Comparison of ENCODE assay signal across 1 cellular context in the genomic region with DNA sequence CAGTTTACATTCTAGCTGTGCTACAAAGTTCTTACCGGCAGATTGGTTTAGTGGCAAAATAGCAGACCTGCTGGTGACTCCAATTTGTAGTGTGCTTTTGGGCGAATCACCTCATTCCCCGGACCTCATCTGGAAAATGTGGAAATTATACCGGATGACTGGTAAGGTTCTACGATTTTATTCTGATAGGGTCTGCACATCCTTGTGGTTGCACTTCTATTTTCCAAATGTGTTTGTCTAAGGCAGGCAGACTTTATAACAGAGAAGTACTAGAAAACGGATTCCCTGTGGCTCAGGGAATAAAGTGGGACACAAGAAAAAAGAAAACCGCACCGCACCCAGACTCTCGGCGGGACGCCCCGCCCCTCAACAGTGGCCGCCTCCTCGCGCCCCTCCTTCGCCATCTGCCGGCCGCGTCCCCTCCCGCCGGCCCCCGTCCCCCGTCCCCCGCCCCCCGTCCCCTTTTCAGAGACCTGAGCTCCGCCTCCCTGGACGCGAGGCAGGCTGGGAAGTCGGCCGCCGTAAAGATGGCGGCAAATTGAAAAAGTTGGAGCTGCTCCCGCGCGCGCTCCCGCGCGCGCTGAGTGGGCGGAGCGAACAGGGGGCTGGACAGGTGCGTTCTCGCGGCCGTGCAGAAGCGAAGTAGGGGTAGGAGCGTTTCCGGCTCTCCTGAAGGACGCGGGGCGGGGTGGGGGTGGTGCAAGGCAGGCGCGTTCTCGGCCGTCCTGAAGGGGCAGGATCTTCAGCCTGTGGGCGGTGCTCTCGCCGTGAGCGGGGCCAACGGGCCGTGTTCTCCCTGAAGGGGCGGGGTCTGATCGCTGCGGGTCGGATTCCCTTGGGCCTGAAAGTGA.
TF ChIP-seq lines count a peak whose summit lies in the region.

No MANE protein-coding gene starts in this region.

TF ChIP-seq in HepG2, 621 proteins besides CTCF, POLR2A, EP300 and RAD21 (continues in another document):
- TF ChIP-seq, protein P1, sequence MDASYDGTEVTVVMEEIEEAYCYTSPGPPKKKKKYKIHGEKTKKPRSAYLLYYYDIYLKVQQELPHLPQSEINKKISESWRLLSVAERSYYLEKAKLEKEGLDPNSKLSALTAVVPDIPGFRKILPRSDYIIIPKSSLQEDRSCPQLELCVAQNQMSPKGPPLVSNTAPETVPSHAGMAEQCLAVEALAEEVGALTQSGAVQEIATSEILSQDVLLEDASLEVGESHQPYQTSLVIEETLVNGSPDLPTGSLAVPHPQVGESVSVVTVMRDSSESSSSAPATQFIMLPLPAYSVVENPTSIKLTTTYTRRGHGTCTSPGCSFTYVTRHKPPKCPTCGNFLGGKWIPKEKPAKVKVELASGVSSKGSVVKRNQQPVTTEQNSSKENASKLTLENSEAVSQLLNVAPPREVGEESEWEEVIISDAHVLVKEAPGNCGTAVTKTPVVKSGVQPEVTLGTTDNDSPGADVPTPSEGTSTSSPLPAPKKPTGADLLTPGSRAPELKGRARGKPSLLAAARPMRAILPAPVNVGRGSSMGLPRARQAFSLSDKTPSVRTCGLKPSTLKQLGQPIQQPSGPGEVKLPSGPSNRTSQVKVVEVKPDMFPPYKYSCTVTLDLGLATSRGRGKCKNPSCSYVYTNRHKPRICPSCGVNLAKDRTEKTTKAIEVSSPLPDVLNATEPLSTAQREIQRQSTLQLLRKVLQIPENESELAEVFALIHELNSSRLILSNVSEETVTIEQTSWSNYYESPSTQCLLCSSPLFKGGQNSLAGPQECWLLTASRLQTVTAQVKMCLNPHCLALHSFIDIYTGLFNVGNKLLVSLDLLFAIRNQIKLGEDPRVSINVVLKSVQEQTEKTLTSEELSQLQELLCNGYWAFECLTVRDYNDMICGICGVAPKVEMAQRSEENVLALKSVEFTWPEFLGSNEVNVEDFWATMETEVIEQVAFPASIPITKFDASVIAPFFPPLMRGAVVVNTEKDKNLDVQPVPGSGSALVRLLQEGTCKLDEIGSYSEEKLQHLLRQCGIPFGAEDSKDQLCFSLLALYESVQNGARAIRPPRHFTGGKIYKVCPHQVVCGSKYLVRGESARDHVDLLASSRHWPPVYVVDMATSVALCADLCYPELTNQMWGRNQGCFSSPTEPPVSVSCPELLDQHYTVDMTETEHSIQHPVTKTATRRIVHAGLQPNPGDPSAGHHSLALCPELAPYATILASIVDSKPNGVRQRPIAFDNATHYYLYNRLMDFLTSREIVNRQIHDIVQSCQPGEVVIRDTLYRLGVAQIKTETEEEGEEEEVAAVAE (CRISPR knock-in tag; IDR thresholded peaks at IDR 0.05; ENCODE audit: borderline replicate concordance), result no peak
- TF ChIP-seq SUZ12 (IDR thresholded peaks at IDR 0.05; ENCODE audit: low read depth, low read length) (peak; percentile 24; the same call in 1 of the 2 replicates), IRF9 (CRISPR knock-in tag; IDR thresholded peaks at IDR 0.05; ENCODE audit: borderline replicate concordance) (no peak), THAP11 (CRISPR knock-in tag; IDR thresholded peaks at IDR 0.05) (peak; percentile 58; the same call in 1 of the 2 replicates), BCLAF1 (IDR thresholded peaks at IDR 0.05) (no peak), ZNF572 (CRISPR knock-in tag; IDR thresholded peaks at IDR 0.05) (no peak), ZNF205 (CRISPR knock-in tag; IDR thresholded peaks at IDR 0.05) (no peak), JDP2 (CRISPR knock-in tag; IDR thresholded peaks at IDR 0.05; ENCODE audit: borderline replicate concordance) (no peak), ZNF891 (CRISPR knock-in tag; IDR thresholded peaks at IDR 0.05) (no peak), ZNF674 (CRISPR knock-in tag; IDR thresholded peaks at IDR 0.05; ENCODE audit: low read depth) (no peak), ZNF670 (CRISPR knock-in tag; IDR thresholded peaks at IDR 0.05; ENCODE audit: borderline replicate concordance) (no peak), ZNF616 (CRISPR knock-in tag; IDR thresholded peaks at IDR 0.05; ENCODE audit: low read depth) (no peak), NFE2L1 (CRISPR knock-in tag; IDR thresholded peaks at IDR 0.05; ENCODE audit: borderline replicate concordance) (no peak), FOXA1 (IDR thresholded peaks at IDR 0.05) (no peak), FOXA1 (CRISPR knock-in tag; IDR thresholded peaks at IDR 0.05) (no peak), POLR2AphosphoS5 (IDR thresholded peaks at IDR 0.05; ENCODE audit: low read depth, low read length) (peak; percentile 75), POGZ (CRISPR knock-in tag; IDR thresholded peaks at IDR 0.05) (0 out of 2 replicates have a peak, but pooled peaks have one; percentile 21), NFE2 (CRISPR knock-in tag; IDR thresholded peaks at IDR 0.05) (no peak), HNRNPH1 (optimal IDR thresholded peaks at IDR 0.05; ENCODE audit: low read depth, low read length) (no peak), ZC3H13 (CRISPR knock-in tag; IDR thresholded peaks at IDR 0.05) (no peak), ZZZ3 (CRISPR knock-in tag; IDR thresholded peaks at IDR 0.05; ENCODE audit: borderline replicate concordance) (no peak), SMARCC2 (IDR thresholded peaks at IDR 0.05) (no peak), TRIM24 (CRISPR knock-in tag; IDR thresholded peaks at IDR 0.05) (no peak), FOXK2 (IDR thresholded peaks at IDR 0.05) (no peak), RXRA (CRISPR knock-in tag; IDR thresholded peaks at IDR 0.05) (no peak), REXO4 (CRISPR knock-in tag; IDR thresholded peaks at IDR 0.05; ENCODE audit: borderline replicate concordance) (no peak), ZNF740 (CRISPR knock-in tag; IDR thresholded peaks at IDR 0.05) (no peak), CREB1 (IDR thresholded peaks at IDR 0.05) (no peak), CREB1 (CRISPR knock-in tag; IDR thresholded peaks at IDR 0.05) (peak; percentile 45; the same call in 1 of the 2 replicates), IRF2 (CRISPR knock-in tag; IDR thresholded peaks at IDR 0.05) (peak; percentile 59; the same call in 1 of the 2 replicates), TARDBP (CRISPR knock-in tag; IDR thresholded peaks at IDR 0.05) (peak; percentile 55; the same call in 1 of the 2 replicates), HINFP (CRISPR knock-in tag; IDR thresholded peaks at IDR 0.05; ENCODE audit: low read depth) (no peak), ZEB1 (IDR thresholded peaks at IDR 0.05; ENCODE audit: insufficient replicate concordance, low read depth) (no peak)
- TF ChIP-seq, protein P2, sequence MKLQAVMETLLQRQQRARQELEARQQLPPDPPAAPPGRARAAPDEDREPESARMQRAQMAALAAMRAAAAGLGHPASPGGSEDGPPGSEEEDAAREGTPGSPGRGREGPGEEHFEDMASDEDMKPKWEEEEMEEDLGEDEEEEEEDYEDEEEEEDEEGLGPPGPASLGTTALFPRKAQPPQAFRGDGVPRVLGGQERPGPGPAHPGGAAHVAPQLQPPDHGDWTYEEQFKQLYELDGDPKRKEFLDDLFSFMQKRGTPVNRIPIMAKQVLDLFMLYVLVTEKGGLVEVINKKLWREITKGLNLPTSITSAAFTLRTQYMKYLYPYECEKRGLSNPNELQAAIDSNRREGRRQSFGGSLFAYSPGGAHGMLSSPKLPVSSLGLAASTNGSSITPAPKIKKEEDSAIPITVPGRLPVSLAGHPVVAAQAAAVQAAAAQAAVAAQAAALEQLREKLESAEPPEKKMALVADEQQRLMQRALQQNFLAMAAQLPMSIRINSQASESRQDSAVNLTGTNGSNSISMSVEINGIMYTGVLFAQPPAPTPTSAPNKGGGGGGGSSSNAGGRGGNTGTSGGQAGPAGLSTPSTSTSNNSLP (IDR thresholded peaks at IDR 0.05; ENCODE audit: low read depth, low read length), result no peak
- TF ChIP-seq, protein P3, sequence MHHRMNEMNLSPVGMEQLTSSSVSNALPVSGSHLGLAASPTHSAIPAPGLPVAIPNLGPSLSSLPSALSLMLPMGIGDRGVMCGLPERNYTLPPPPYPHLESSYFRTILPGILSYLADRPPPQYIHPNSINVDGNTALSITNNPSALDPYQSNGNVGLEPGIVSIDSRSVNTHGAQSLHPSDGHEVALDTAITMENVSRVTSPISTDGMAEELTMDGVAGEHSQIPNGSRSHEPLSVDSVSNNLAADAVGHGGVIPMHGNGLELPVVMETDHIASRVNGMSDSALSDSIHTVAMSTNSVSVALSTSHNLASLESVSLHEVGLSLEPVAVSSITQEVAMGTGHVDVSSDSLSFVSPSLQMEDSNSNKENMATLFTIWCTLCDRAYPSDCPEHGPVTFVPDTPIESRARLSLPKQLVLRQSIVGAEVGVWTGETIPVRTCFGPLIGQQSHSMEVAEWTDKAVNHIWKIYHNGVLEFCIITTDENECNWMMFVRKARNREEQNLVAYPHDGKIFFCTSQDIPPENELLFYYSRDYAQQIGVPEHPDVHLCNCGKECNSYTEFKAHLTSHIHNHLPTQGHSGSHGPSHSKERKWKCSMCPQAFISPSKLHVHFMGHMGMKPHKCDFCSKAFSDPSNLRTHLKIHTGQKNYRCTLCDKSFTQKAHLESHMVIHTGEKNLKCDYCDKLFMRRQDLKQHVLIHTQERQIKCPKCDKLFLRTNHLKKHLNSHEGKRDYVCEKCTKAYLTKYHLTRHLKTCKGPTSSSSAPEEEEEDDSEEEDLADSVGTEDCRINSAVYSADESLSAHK (CRISPR knock-in tag; IDR thresholded peaks at IDR 0.05; ENCODE audit: borderline replicate concordance), result no peak
- TF ChIP-seq, protein P4, sequence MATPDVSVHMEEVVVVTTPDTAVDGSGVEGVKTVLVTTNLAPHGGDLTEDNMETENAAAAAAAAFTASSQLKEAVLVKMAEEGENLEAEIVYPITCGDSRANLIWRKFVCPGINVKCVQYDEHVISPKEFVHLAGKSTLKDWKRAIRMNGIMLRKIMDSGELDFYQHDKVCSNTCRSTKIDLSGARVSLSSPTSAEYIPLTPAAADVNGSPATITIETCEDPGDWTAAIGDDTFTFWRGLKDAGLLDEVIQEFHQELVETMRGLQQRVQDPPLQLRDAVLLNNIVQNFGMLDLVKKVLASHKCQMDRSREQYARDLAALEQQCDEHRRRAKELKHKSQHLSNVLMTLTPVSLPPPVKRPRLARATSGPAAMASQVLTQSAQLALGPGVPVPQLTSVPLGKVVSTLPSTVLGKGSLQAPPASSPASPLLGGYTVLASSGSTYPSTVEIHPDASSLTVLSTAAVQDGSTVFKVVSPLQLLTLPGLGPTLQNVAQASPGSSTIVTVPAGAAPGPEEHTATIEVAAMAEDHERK (CRISPR knock-in tag; IDR thresholded peaks at IDR 0.05; ENCODE audit: low read depth), result no peak
- TF ChIP-seq, protein P5, sequence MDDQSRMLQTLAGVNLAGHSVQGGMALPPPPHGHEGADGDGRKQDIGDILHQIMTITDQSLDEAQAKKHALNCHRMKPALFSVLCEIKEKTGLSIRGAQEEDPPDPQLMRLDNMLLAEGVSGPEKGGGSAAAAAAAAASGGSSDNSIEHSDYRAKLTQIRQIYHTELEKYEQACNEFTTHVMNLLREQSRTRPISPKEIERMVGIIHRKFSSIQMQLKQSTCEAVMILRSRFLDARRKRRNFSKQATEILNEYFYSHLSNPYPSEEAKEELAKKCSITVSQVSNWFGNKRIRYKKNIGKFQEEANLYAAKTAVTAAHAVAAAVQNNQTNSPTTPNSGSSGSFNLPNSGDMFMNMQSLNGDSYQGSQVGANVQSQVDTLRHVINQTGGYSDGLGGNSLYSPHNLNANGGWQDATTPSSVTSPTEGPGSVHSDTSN (CRISPR knock-in tag; IDR thresholded peaks at IDR 0.05; ENCODE audit: borderline replicate concordance), result no peak
- TF ChIP-seq, protein P6, sequence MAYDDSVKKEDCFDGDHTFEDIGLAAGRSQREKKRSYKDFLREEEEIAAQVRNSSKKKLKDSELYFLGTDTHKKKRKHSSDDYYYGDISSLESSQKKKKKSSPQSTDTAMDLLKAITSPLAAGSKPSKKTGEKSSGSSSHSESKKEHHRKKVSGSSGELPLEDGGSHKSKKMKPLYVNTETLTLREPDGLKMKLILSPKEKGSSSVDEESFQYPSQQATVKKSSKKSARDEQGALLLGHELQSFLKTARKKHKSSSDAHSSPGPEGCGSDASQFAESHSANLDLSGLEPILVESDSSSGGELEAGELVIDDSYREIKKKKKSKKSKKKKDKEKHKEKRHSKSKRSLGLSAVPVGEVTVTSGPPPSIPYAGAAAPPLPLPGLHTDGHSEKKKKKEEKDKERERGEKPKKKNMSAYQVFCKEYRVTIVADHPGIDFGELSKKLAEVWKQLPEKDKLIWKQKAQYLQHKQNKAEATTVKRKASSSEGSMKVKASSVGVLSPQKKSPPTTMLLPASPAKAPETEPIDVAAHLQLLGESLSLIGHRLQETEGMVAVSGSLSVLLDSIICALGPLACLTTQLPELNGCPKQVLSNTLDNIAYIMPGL (CRISPR knock-in tag; IDR thresholded peaks at IDR 0.05; ENCODE audit: borderline replicate concordance in 1 of 2, low read depth in 1 of 2), result no peak
